1 cellular context compared by ENCODE assay signal in the genomic region with DNA sequence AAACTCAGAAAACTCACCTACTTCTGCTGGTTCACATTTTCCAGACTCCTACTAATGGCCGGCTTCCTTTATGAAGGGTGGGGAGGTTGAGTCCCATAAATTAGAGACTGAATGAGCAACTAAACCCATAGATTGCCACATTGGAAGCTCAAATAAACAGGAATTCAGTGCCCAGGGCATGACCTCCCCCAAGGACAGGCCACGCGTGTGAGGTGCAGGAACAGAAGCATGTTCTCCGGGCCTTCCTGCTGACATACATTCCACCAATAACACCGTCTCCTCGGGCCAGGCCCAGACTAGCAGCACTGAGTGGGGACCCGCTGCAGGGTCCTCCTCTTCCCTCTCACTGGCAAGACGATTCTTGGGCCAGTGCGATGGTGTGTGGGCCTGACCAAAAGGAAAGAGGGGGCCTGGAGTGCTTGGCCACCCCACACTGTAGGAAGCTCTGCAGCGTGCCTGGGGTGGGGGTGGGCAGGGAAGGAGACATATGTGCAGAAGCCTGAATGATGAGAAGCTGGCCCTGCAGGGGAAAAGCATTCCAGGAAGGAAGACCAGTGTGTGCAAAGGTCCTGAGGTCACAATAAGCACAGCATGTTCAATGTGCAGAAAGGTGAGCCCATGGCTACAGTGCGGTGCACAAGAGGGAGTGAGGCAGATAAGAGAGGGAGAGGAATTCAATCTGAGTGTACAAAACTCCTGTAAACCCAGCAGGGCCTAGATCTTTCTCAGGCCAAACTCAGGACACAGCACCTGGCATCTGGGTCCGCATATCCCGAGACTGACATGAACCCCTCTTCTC.
TF ChIP-seq lines count a peak whose summit lies in the region.

No MANE protein-coding gene starts in this region.

TF ChIP-seq in K562, 482 proteins besides CTCF, POLR2A, EP300 and RAD21 (continued from another document):
- TF ChIP-seq CLOCK (CRISPR knock-in tag; IDR thresholded peaks at IDR 0.05; ENCODE audit: borderline replicate concordance), result no peak
- TF ChIP-seq, protein P1, sequence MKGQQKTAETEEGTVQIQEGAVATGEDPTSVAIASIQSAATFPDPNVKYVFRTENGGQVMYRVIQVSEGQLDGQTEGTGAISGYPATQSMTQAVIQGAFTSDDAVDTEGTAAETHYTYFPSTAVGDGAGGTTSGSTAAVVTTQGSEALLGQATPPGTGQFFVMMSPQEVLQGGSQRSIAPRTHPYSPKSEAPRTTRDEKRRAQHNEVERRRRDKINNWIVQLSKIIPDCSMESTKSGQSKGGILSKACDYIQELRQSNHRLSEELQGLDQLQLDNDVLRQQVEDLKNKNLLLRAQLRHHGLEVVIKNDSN (CRISPR knock-in tag; IDR thresholded peaks at IDR 0.05), result no peak
- TF ChIP-seq RBM25 (IDR thresholded peaks at IDR 0.05; ENCODE audit: low read depth, low read length, severe bottlenecking), result peak; percentile 64
- TF ChIP-seq SMARCA5 (IDR thresholded peaks at IDR 0.05), result 0 out of 2 replicates have a peak, but pooled peaks have one; percentile 47
- TF ChIP-seq ZBTB40 (IDR thresholded peaks at IDR 0.05), result no peak
- 0 out of 2 replicates have a peak, but pooled peaks have one; percentile 20 for TF ChIP-seq ZBTB40 (CRISPR knock-in tag; IDR thresholded peaks at IDR 0.05)
- no peak for TF ChIP-seq SMARCA4 (IDR thresholded peaks at IDR 0.05)
- no peak for TF ChIP-seq ARID2 (IDR thresholded peaks at IDR 0.05)
- TF ChIP-seq TCF3 (CRISPR knock-in tag; IDR thresholded peaks at IDR 0.05), result no peak
- TF ChIP-seq BCOR (IDR thresholded peaks at IDR 0.05), result peak; percentile 25; the same call in 1 of the 2 replicates
TF ChIP-seq in K562: peak in this region for 4.
